ENCODE assay signal across 9 cellular contexts in genomic region chr17:35142467-35142796, GRCh38. TPM values are rescaled to one million over a fixed set of nuclear protein-coding genes. Genes with fewer than 3 reads are reported as not detected.
A peak's percentile ranks its signal among the peaks of the same experiment; 100 is the strongest.
DNase-seq lines count a peak whose midpoint lies in the region; ATAC-seq lines count a peak whose summit lies in the region.
"Had no signal": no experiment of that assay in that cellular context is flagged by ENCODE, and none has a peak within 500 bp of the region (broad histone marks: within the 10 kb centered on the region; RNA-seq: fewer than 3 reads in every experiment).

No MANE protein-coding gene starts in this region.

- DNase-seq in activated CD4-positive, alpha-beta T cell treated with anti-CD3 and anti-CD28 coated beads, Interleukin-2, amount 10 ng/mL, durations not matched to agents 24 days and 14 days = no peak
- DNase-seq in activated CD4-positive, alpha-beta T cell treated with anti-CD3 and anti-CD28 coated beads for 48 hours = no peak
- no peak for DNase-seq in activated CD4-positive, alpha-beta memory T cell treated with anti-CD3 and anti-CD28 coated beads, Interleukin-2, amount 10 ng/mL, durations not matched to agents 7 days and 5 days
- DNase-seq in cerebellar cortex (ENCODE audit: low spot score) = no peak
- DNase-seq: NCI-H1417 treated with DMSO at 0.1 percent for 48 hours had no signal

- intact Hi-C loops in activated CD4-positive, alpha-beta T cell treated with anti-CD3 and anti-CD28 coated beads, Interleukin-2, amount 10 ng/mL, durations not matched to agents 24 days and 14 days (cut with micrococcal nuclease) = loop anchor here (1.0 to 10.0 kb wide), 3 partner anchors 72 to 602 kb away; partner anchors contain the start of gene SLFN5

- H3K9me3 Mint-ChIP-seq in activated CD4-positive, alpha-beta T cell treated with anti-CD3 and anti-CD28 coated beads, Interleukin-2, amount 10 ng/mL, durations not matched to agents 24 days and 14 days = no peaks in the 10 kb centered on the region
- H3K9me3 Mint-ChIP-seq in activated CD4-positive, alpha-beta memory T cell treated with anti-CD3 and anti-CD28 coated beads, Interleukin-2, amount 10 ng/mL, durations not matched to agents 7 days and 5 days = no peaks in the 10 kb centered on the region

- CTCF ChIA-PET in activated CD4-positive, alpha-beta memory T cell treated with anti-CD3 and anti-CD28 coated beads, Interleukin-2, amount 10 ng/mL, durations not matched to agents 7 days and 5 days (lab: Charles Lee) = interaction anchor here (0.9 to 1.5 kb wide), 2 partner anchors 18 to 389 kb away, joined by 4 to 5 read pairs; no protein-coding TSS in a partner anchor

- H3K9ac ChIP-seq in iPS-20b (ENCODE audit: low read depth, low read length) (no peak overlapping the region), stomach smooth muscle (ENCODE audit: low read length in 2 of 2) (peak overlapping the region in 1 of 2 donors; percentile 76)

- peaks cover 26% of the 10 kb centered on the region for H3K36me3 ChIP-seq in iPS-20b (ENCODE audit: insufficient read depth, low read depth, low read length)
- H3K36me3 ChIP-seq in stomach smooth muscle (ENCODE audit: control insufficient read depth in 2 of 2, insufficient read depth in 2 of 2, low read length in 2 of 2) = peaks cover 9 to 15% of the 10 kb centered on the region in 2 donors

- peak overlapping the region; percentile 97; the same call in 1 of the 2 replicates for H3K4me3 ChIP-seq in iPS-20b (ENCODE audit: low read length)
- peak overlapping the region; percentile 85 to 96 for H3K4me3 ChIP-seq in stomach smooth muscle (ENCODE audit: low read length in 2 of 2)

- H3K27ac Mint-ChIP-seq in activated CD4-positive, alpha-beta T cell treated with anti-CD3 and anti-CD28 coated beads, Interleukin-2, amount 10 ng/mL, durations not matched to agents 24 days and 14 days = peak overlapping the region; percentile 81
- peak overlapping the region; percentile 65 for H3K27ac Mint-ChIP-seq in activated CD4-positive, alpha-beta memory T cell treated with anti-CD3 and anti-CD28 coated beads, Interleukin-2, amount 10 ng/mL, durations not matched to agents 7 days and 5 days

- POLR2A ChIA-PET in activated CD4-positive, alpha-beta memory T cell treated with anti-CD3 and anti-CD28 coated beads, Interleukin-2, amount 10 ng/mL, durations not matched to agents 7 days and 5 days (lab: Charles Lee) = interaction anchor here (0.8 to 5.6 kb wide), 9 partner anchors 11 to 437 kb away, joined by 3 to 83 read pairs (median 10); partner anchors contain the start of genes CCT6B, SLFN12L, SLFN5 and ZNF830

- H3K4me1 ChIP-seq in iPS-20b (ENCODE audit: insufficient read depth, low read length) = peaks cover 2% of the 10 kb centered on the region; the same call in 1 of the 2 replicates
- H3K4me1 ChIP-seq in stomach smooth muscle (ENCODE audit: control insufficient read depth, insufficient read depth, low read length) = peaks cover 12% of the 10 kb centered on the region

- H3K9me3 ChIP-seq in iPS-20b (ENCODE audit: insufficient read depth, low read depth, low read length) = no peaks in the 10 kb centered on the region
- no peaks in the 10 kb centered on the region for H3K9me3 ChIP-seq in stomach smooth muscle (ENCODE audit: control insufficient read depth in 2 of 2, low read length in 2 of 2)

- H3K27me3 Mint-ChIP-seq in activated CD4-positive, alpha-beta T cell treated with anti-CD3 and anti-CD28 coated beads, Interleukin-2, amount 10 ng/mL, durations not matched to agents 24 days and 14 days = no peaks in the 10 kb centered on the region
- no peaks in the 10 kb centered on the region for H3K27me3 Mint-ChIP-seq in activated CD4-positive, alpha-beta memory T cell treated with anti-CD3 and anti-CD28 coated beads, Interleukin-2, amount 10 ng/mL, durations not matched to agents 7 days and 5 days

- ATAC-seq in GM21447 (IDR thresholded peaks at IDR 0.05; ENCODE audit: unreplicated experiment) (no peak), HG02588 (IDR thresholded peaks at IDR 0.05; ENCODE audit: unreplicated experiment) (no peak)

- peaks cover 16% of the 10 kb centered on the region for H3K36me3 Mint-ChIP-seq in activated CD4-positive, alpha-beta T cell treated with anti-CD3 and anti-CD28 coated beads, Interleukin-2, amount 10 ng/mL, durations not matched to agents 24 days and 14 days (ENCODE audit: low read depth)
- H3K36me3 Mint-ChIP-seq in activated CD4-positive, alpha-beta memory T cell treated with anti-CD3 and anti-CD28 coated beads, Interleukin-2, amount 10 ng/mL, durations not matched to agents 7 days and 5 days (ENCODE audit: low read depth) = peaks cover 14% of the 10 kb centered on the region

- H3K27ac ChIP-seq in iPS-20b (ENCODE audit: low read length) (no peak overlapping the region), stomach smooth muscle (ENCODE audit: low read length) (no peak overlapping the region)

- peak overlapping the region; percentile 83 for H3K4me3 Mint-ChIP-seq in activated CD4-positive, alpha-beta T cell treated with anti-CD3 and anti-CD28 coated beads, Interleukin-2, amount 10 ng/mL, durations not matched to agents 24 days and 14 days
- H3K4me3 Mint-ChIP-seq in activated CD4-positive, alpha-beta memory T cell treated with anti-CD3 and anti-CD28 coated beads, Interleukin-2, amount 10 ng/mL, durations not matched to agents 7 days and 5 days = peak overlapping the region; percentile 77

- H3K27me3 ChIP-seq in iPS-20b (ENCODE audit: insufficient read depth, low read length) (no peaks in the 10 kb centered on the region), stomach smooth muscle (ENCODE audit: control insufficient read depth in 1 of 2, insufficient read depth in 2 of 2, low read length in 2 of 2) (no peaks in the 10 kb centered on the region)

- H3K4me1 Mint-ChIP-seq in activated CD4-positive, alpha-beta T cell treated with anti-CD3 and anti-CD28 coated beads, Interleukin-2, amount 10 ng/mL, durations not matched to agents 24 days and 14 days = peaks cover 17% of the 10 kb centered on the region
- H3K4me1 Mint-ChIP-seq in activated CD4-positive, alpha-beta memory T cell treated with anti-CD3 and anti-CD28 coated beads, Interleukin-2, amount 10 ng/mL, durations not matched to agents 7 days and 5 days = peaks cover 30% of the 10 kb centered on the region

RNA-seq across cellular contexts. Expression of gene NLE1, which starts 0.3 kb away (rescaled TPM):
- total RNA-seq in activated CD4-positive, alpha-beta T cell treated with anti-CD3 and anti-CD28 coated beads, Interleukin-2, amount 10 ng/mL, durations not matched to agents 24 days and 14 days = 45.3 and 47.9 TPM in 2 replicates
- 10 to 100 TPM; 13.4 to 14.0 TPM for total RNA-seq in activated CD4-positive, alpha-beta memory T cell treated with anti-CD3 and anti-CD28 coated beads, Interleukin-2, amount 10 ng/mL, durations not matched to agents 7 days and 5 days

RNA-seq across cellular contexts. Expression of gene UNC45B, which starts 5.2 kb away (rescaled TPM):
- total RNA-seq in activated CD4-positive, alpha-beta T cell treated with anti-CD3 and anti-CD28 coated beads, Interleukin-2, amount 10 ng/mL, durations not matched to agents 24 days and 14 days = not detected in 2 replicates
- total RNA-seq in activated CD4-positive, alpha-beta memory T cell treated with anti-CD3 and anti-CD28 coated beads, Interleukin-2, amount 10 ng/mL, durations not matched to agents 7 days and 5 days = under 1 TPM; 0.18 to 0.25 TPM

RNA-seq across cellular contexts. Expression of gene FNDC8, which starts 21.0 kb away (rescaled TPM):
- not detected in 2 replicates for total RNA-seq in activated CD4-positive, alpha-beta T cell treated with anti-CD3 and anti-CD28 coated beads, Interleukin-2, amount 10 ng/mL, durations not matched to agents 24 days and 14 days
- not detected for total RNA-seq in activated CD4-positive, alpha-beta memory T cell treated with anti-CD3 and anti-CD28 coated beads, Interleukin-2, amount 10 ng/mL, durations not matched to agents 7 days and 5 days

RNA-seq across cellular contexts. Expression of gene RAD51D, which starts 22.8 kb away (rescaled TPM):
- total RNA-seq in activated CD4-positive, alpha-beta T cell treated with anti-CD3 and anti-CD28 coated beads, Interleukin-2, amount 10 ng/mL, durations not matched to agents 24 days and 14 days = 32.6 and 35.2 TPM in 2 replicates
- total RNA-seq in activated CD4-positive, alpha-beta memory T cell treated with anti-CD3 and anti-CD28 coated beads, Interleukin-2, amount 10 ng/mL, durations not matched to agents 7 days and 5 days = 10 to 100 TPM; 25.6 to 25.9 TPM

RNA-seq across cellular contexts. Expression of gene SLC35G3, which starts 51.8 kb away (rescaled TPM):
- 0.09 TPM in 1 of 2 replicates, not detected in the other for total RNA-seq in activated CD4-positive, alpha-beta T cell treated with anti-CD3 and anti-CD28 coated beads, Interleukin-2, amount 10 ng/mL, durations not matched to agents 24 days and 14 days
- total RNA-seq in activated CD4-positive, alpha-beta memory T cell treated with anti-CD3 and anti-CD28 coated beads, Interleukin-2, amount 10 ng/mL, durations not matched to agents 7 days and 5 days = not detected
